Comparison of ENCODE assay signal across 8 cellular contexts in the genomic region with DNA sequence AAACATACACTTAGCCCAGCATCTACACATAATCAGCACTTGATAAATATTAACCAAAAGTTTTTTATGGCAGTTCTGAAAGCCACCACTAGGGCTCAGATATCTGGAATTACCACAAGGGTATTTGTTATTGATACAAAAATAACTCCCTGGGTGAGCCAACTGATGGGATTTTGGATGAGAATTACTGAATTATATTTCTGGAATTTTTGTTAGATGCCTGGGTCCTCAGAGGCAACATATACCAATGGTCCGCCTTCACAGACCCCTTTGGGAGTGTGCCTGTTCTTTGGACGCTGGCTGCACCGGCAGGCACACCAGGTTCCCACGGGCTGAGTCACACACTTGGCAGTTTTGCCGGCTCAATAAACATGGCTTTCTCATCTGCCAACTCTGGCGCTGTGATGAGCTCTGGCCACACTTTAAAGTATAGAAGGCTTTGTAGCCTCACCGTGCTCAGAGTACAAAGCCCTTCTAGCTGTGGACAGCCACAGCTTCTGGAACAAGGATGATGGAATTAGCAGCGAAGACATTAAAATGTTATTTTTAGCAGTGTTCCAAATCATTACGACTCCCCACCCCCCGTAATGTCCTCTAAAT. TPM values are rescaled to one million over a fixed set of nuclear protein-coding genes. Genes with fewer than 3 reads are reported as not detected.
DNase-seq lines count a peak whose midpoint lies in the region; ATAC-seq and TF ChIP-seq lines count a peak whose summit lies in the region.

No MANE protein-coding gene starts in this region.

- H3K27me3 ChIP-seq in tibial artery, result no peaks in the 10 kb centered on the region

- intact Hi-C loops in tibial artery (cut with DNase I; ENCODE audit: low total_unique reads), result no loop called here

- peak; percentile 94 for ATAC-seq in left lobe of liver
- no peak for ATAC-seq in GM18870 (IDR thresholded peaks at IDR 0.05; ENCODE audit: unreplicated experiment)
- ATAC-seq in GM18868 (IDR thresholded peaks at IDR 0.05; ENCODE audit: unreplicated experiment), result no peak

- H3K9me3 ChIP-seq in tibial artery, result no peaks in the 10 kb centered on the region

- H3K4me1 ChIP-seq in tibial artery, result peaks cover 0 to 47% (median 28%) of the 10 kb centered on the region in 4 donors

- TF ChIP-seq CTCF in cardiac fibroblast (IDR thresholded peaks at IDR 0.05; ENCODE audit: low read depth, low read length) (peak; percentile 62), tibial artery (IDR thresholded peaks at IDR 0.05) (peak; percentile 76 to 87)

- H3K36me3 ChIP-seq in tibial artery, result no peaks in the 10 kb centered on the region

- H3K4me3 ChIP-seq in cardiac fibroblast (replicated peaks in 1 of 2; ENCODE audit: low read depth in 2 of 2, low read length in 2 of 2) (no peak overlapping the region), tibial artery (no peak overlapping the region)

- peak; percentile 82 for DNase-seq in GM03348 (ENCODE audit: low spot score)
- DNase-seq in NCI-H2107 treated with DMSO at 0.1 percent for 48 hours (lab: John Stamatoyannopoulos, UW; ENCODE audit: unreplicated experiment), result peak; percentile 78
- DNase-seq in cardiac fibroblast (ENCODE audit: low read depth in 2 of 2), result peak; percentile 88 to 89
- peak; percentile 93 for DNase-seq in left lobe of liver (ENCODE audit: low spot score)
- DNase-seq in tibial artery, result peak; percentile 93 to 95
- DNase-seq in SW 1271 (lab: John Stamatoyannopoulos, UW), result no peak

- H3K27ac ChIP-seq in tibial artery, result peak overlapping the region; percentile 73 to 76

RNA-seq across cellular contexts. Expression of gene EEPD1, which starts 24.5 kb away (rescaled TPM):
- 10.3 TPM for total RNA-seq in left lobe of liver

Comparison
In these comparisons a context has a peak if more than half of its experiments do, and no peak if none do; other contexts are left out.
1. DNase-seq: peak in GM03348 (single experiment), NCI-H2107 treated with DMSO at 0.1 percent for 48 hours (single experiment), cardiac fibroblast (2 of 2), left lobe of liver (single experiment) and tibial artery (2 of 2); none in SW 1271 (0 of 2).